ENCODE assay signal across 26 cellular contexts in the genomic region with DNA sequence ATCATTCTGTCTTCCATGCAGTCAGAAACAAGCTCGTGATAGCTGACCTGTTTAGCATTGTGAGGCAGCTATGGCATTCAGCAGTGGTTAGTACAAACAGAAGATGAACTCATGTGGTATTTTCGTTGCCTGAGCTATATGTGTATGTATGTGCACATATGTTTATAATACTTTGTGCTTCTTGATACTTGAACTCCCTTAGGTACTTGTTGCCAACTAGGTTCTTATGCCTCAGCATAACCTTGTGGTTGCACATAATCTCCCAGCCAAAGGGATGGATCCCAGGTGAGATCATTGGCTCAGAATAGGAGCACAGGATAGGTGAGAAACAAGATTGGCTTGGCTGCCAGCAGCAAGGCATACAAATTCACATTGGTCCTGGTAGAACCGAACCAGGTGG.
DNase-seq lines count a peak whose midpoint lies in the region; ATAC-seq and TF ChIP-seq lines count a peak whose summit lies in the region.
"Had no signal": no experiment of that assay in that cellular context is flagged by ENCODE, and none has a peak within 500 bp of the region (broad histone marks: within the 10 kb centered on the region; RNA-seq: fewer than 3 reads in every experiment).

No MANE protein-coding gene starts in this region.

- H3K36me3 ChIP-seq in gastrocnemius medialis (peaks cover 0 to 5% of the 10 kb centered on the region in 2 donors), BE2C (peaks cover 39% of the 10 kb centered on the region)

- no peak for DNase-seq in Right ventricle myocardium superior
- DNase-seq in cardiac septum (ENCODE audit: low spot score): no peak
- no peak for DNase-seq in endothelial cell (ENCODE audit: low spot score)
- DNase-seq in gastrocnemius medialis: peak; percentile 59 to 61
- DNase-seq in BE2C: no peak
- DNase-seq: CD4-positive, alpha-beta T cell; COR-L47; DMS53; H9; NCI-H1048; NCI-H1417; NCI-H1694; NCI-H2081; NCI-H2227 treated with DMSO at 0.1 percent for 48 hours; NCI-H510A; NCI-H69; SIG-M5 had no signal

- no peaks in the 10 kb centered on the region for H3K4me1 ChIP-seq in gastrocnemius medialis
- no peaks in the 10 kb centered on the region for H3K4me1 ChIP-seq in BE2C
- H3K4me1 ChIP-seq: BLaER1 treated with 17β-estradiol and CSF1 and Interleukin-3, amounts not matched to agents 10 nM and 100 nM had no signal

- peak overlapping the region; percentile 42 for H3K4me3 Mint-ChIP-seq in endothelial cell (ENCODE audit: unreplicated experiment)
- H3K4me3 Mint-ChIP-seq: CD4-positive, alpha-beta T cell; GM23338; H9 had no signal

- intact Hi-C loops in Right ventricle myocardium superior (cut with DNase I): no loop called here
- intact Hi-C loops in cardiac septum (cut with DNase I): no loop called here
- intact Hi-C loops in gastrocnemius medialis (cut with DNase I; ENCODE audit: low total_unique reads): loop anchor here (1.0 kb wide), 1 partner anchor 27 kb away; no protein-coding TSS in a partner anchor

- ATAC-seq in Right ventricle myocardium superior (ENCODE audit: poor library complexity) (peak; percentile 29), gastrocnemius medialis (peak; percentile 90 to 98), GM19395 (IDR thresholded peaks at IDR 0.05; ENCODE audit: unreplicated experiment) (no peak), HG02642 (IDR thresholded peaks at IDR 0.05; ENCODE audit: poor library complexity, unreplicated experiment) (no peak)
- ATAC-seq: GM23338, Panc1 had no signal

- no peak for TF ChIP-seq CTCF in VCaP (conservative IDR thresholded peaks at IDR 0.05)
- TF ChIP-seq CTCF in endothelial cell (IDR thresholded peaks at IDR 0.05; ENCODE audit: unreplicated experiment): no peak
- no peak for TF ChIP-seq CTCF in gastrocnemius medialis (IDR thresholded peaks at IDR 0.05 in 4 of 5, conservative IDR thresholded peaks at IDR 0.05 in 1 of 5)
- no peak for TF ChIP-seq CTCF in BE2C (IDR thresholded peaks at IDR 0.05; ENCODE audit: low read depth, low read length)

- in situ Hi-C loops in gastrocnemius medialis (cut with MboI; ENCODE audit: low sequenced_read_pairs in 4 of 4): no loop called here

- TF ChIP-seq POLR2A in gastrocnemius medialis (IDR thresholded peaks at IDR 0.05): no peak

- H3K27ac ChIP-seq in VCaP: peak overlapping the region; percentile 30
- H3K27ac ChIP-seq in gastrocnemius medialis: peak overlapping the region; percentile 78 to 85 (median 82)
- H3K27ac ChIP-seq: BLaER1 treated with 17β-estradiol and CSF1 and Interleukin-3, amounts not matched to agents 10 nM and 100 nM; HL-60; RWPE1; SK-N-MC had no signal

- no peak overlapping the region for H3K27ac Mint-ChIP-seq in endothelial cell (ENCODE audit: unreplicated experiment)
- H3K27ac Mint-ChIP-seq: CD4-positive, alpha-beta T cell; GM23338; H9 had no signal

- peaks cover 1% of the 10 kb centered on the region for H3K27me3 Mint-ChIP-seq in endothelial cell (ENCODE audit: unreplicated experiment)
- H3K27me3 Mint-ChIP-seq: CD4-positive, alpha-beta T cell had no signal

- no peaks in the 10 kb centered on the region for H3K27me3 ChIP-seq in gastrocnemius medialis
- H3K27me3 ChIP-seq in BE2C: no peaks in the 10 kb centered on the region
- H3K27me3 ChIP-seq: BLaER1 treated with 17β-estradiol and CSF1 and Interleukin-3, amounts not matched to agents 10 nM and 100 nM had no signal

- no peaks in the 10 kb centered on the region for H3K4me1 Mint-ChIP-seq in endothelial cell (ENCODE audit: unreplicated experiment)
- H3K4me1 Mint-ChIP-seq: GM23338, H9 had no signal

- H3K9me3 ChIP-seq in gastrocnemius medialis: no peaks in the 10 kb centered on the region
- no peaks in the 10 kb centered on the region for H3K9me3 ChIP-seq in BE2C

- H3K4me3 ChIP-seq in gastrocnemius medialis (peak overlapping the region in 1 of 4 donors; percentile 3), BE2C (ENCODE audit: low read depth, low read length) (no peak overlapping the region)
- H3K4me3 ChIP-seq: BLaER1 treated with 17β-estradiol and CSF1 and Interleukin-3, amounts not matched to agents 10 nM and 100 nM; GM23338; SK-N-MC had no signal

- H3K36me3 Mint-ChIP-seq in endothelial cell (ENCODE audit: low read depth, unreplicated experiment): peaks cover 27% of the 10 kb centered on the region

- no peaks in the 10 kb centered on the region for H3K9me3 Mint-ChIP-seq in endothelial cell (ENCODE audit: unreplicated experiment)
- H3K9me3 Mint-ChIP-seq: CD4-positive, alpha-beta T cell; GM23338; H9 had no signal

Comparison
In these comparisons a context has a peak if more than half of its experiments do, and no peak if none do; other contexts are left out.
1. ATAC-seq: peak in Right ventricle myocardium superior (single experiment) and gastrocnemius medialis (2 of 2); none in GM19395 (single experiment) and HG02642 (single experiment).
2. DNase-seq: peak in gastrocnemius medialis (2 of 2); none in Right ventricle myocardium superior (single experiment), cardiac septum (single experiment), endothelial cell (single experiment) and BE2C (single experiment).